In genomic region chr2:180219471-180219870, GRCh38 we compare ENCODE assay signal across 14 cellular contexts.
DNase-seq lines count a peak whose midpoint lies in the region; ATAC-seq and TF ChIP-seq lines count a peak whose summit lies in the region.
"Had no signal": no experiment of that assay in that cellular context is flagged by ENCODE, and none has a peak within 500 bp of the region (broad histone marks: within the 10 kb centered on the region; RNA-seq: fewer than 3 reads in every experiment).

No MANE protein-coding gene starts in this region.

- DNase-seq in A172 (ENCODE audit: low spot score) (peak; percentile 13), EL (peak; percentile 13), amniotic epithelial cell (ENCODE audit: low read depth) (peak; percentile 64), fibroblast of the aortic adventitia (ENCODE audit: low read depth) (peak; percentile 56), posterior cingulate gyrus (no peak), NCI-H1436 (lab: John Stamatoyannopoulos, UW) (no peak), DMS114 treated with DMSO at 0.1 percent for 48 hours (lab: John Stamatoyannopoulos, UW; ENCODE audit: unreplicated experiment) (no peak)
- DNase-seq: BE2C; CD4-positive, alpha-beta memory T cell; NCI-H1436 treated with DMSO at 0.1 percent for 48 hours; NCI-H2081; NCI-H226; PC-9 had no signal

- no peak for ATAC-seq in HG02642 (IDR thresholded peaks at IDR 0.05; ENCODE audit: poor library complexity, unreplicated experiment)

- no peak for TF ChIP-seq CTCF in fibroblast of the aortic adventitia (IDR thresholded peaks at IDR 0.05; ENCODE audit: insufficient read depth, low read length)

- no peak overlapping the region for H3K4me3 ChIP-seq in fibroblast of the aortic adventitia (ENCODE audit: low read depth, low read length)
- H3K4me3 ChIP-seq: PC-9 had no signal

- intact Hi-C loops in posterior cingulate gyrus (cut with DNase I): no loop called here

Comparison
In these comparisons a context has a peak if more than half of its experiments do, and no peak if none do; other contexts are left out.
1. DNase-seq: peak in A172 (single experiment), EL (single experiment), amniotic epithelial cell (single experiment) and fibroblast of the aortic adventitia (single experiment); none in posterior cingulate gyrus (0 of 10), NCI-H1436 (single experiment) and DMS114 treated with DMSO at 0.1 percent for 48 hours (single experiment).